Comparison of ENCODE assay signal across 25 cellular contexts in the genomic region with DNA sequence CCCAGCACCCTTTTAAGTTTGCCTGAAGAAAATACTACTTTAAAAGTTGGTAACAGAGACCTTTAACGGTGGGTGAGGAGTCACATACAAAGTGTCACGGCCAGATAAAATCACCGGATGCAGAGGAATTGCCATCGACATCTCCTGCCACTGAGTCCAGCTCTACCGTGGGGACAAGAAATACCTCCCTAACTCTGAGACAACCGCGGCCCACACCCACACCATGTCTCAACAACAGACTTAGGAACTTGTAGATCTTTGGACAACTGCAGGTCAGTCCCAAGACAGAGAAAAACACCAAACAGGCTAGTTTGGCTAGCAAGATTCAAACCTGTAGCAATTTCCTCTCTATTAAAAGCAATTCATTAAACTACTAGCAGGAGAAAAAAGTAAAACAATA. TPM values are rescaled to one million over a fixed set of nuclear protein-coding genes. Genes with fewer than 3 reads are reported as not detected.
DNase-seq lines count a peak whose midpoint lies in the region; ATAC-seq, FAIRE-seq and TF ChIP-seq lines count a peak whose summit lies in the region.
"Had no signal": no experiment of that assay in that cellular context is flagged by ENCODE, and none has a peak within 500 bp of the region (broad histone marks: within the 10 kb centered on the region; RNA-seq: fewer than 3 reads in every experiment).

No MANE protein-coding gene starts in this region.

- H3K9me3 Mint-ChIP-seq in nephron, result no peaks in the 10 kb centered on the region
- H3K9me3 Mint-ChIP-seq: activated CD4-positive, alpha-beta memory T cell treated with anti-CD3 and anti-CD28 coated beads, Interleukin-2, amount 10 ng/mL, durations not matched to agents 7 days and 5 days; activated T-cell treated with anti-CD3 and anti-CD28 coated beads, Interleukin-2, amount 50 U/mL, for 24 hours; CD8-positive, alpha-beta T cell; stimulated activated naive B cell treated with anti-CD40 and anti-IgM and Interleukin-4, amounts not matched to agents 10 μg/mL and 1 μg/mL and 100 μg/mL, for 72 hours; T-helper 1 cell treated with Interleukin-12 subunit alpha and Interleukin-12 subunit beta and Interleukin-4 antibody, amounts not matched to agents 30 μg/mL and 1 μg/mL, for 36 hours had no signal

- dilution Hi-C loops in endothelial cell of umbilical vein (cut with MboI; ENCODE audit: extremely low pct_ligation_motif_present, low sequenced_read_pairs), result no loop called here

- H3K27ac ChIP-seq in A549, result no peak overlapping the region
- H3K27ac ChIP-seq in HUES6 (ENCODE audit: low read depth, low read length), result no peak overlapping the region
- H3K27ac ChIP-seq in endothelial cell of umbilical vein (ENCODE audit: insufficient read depth, low read depth, low read length), result no peak overlapping the region
- H3K27ac ChIP-seq in MM.1S (ENCODE audit: low read length), result no peak overlapping the region
- H3K27ac ChIP-seq: prostate gland, VCaP had no signal

- H3K9ac ChIP-seq in HUES6 (ENCODE audit: low read length) (peak overlapping the region; percentile 54), endothelial cell of umbilical vein (replicated peaks; ENCODE audit: extremely low read depth, insufficient read depth, low read length) (no peak overlapping the region), MM.1S (ENCODE audit: low read length) (no peak overlapping the region)

- TF ChIP-seq POLR2A in A549 (IDR thresholded peaks at IDR 0.05; ENCODE audit: low read length) (no peak), endothelial cell of umbilical vein (IDR thresholded peaks at IDR 0.05; ENCODE audit: low read depth, low read length) (no peak)

- no peaks in the 10 kb centered on the region for H3K9me2 ChIP-seq in MM.1S (replicated peaks; ENCODE audit: insufficient read depth, low read length)

- ATAC-seq in A549, result no peak
- ATAC-seq: CD8-positive, alpha-beta T cell; naive thymus-derived CD4-positive, alpha-beta T cell; stimulated activated naive B cell treated with anti-CD40 and anti-IgM and Interleukin-4, amounts not matched to agents 10 μg/mL and 1 μg/mL and 100 μg/mL, for 72 hours had no signal

- CTCF ChIA-PET in A549 (lab: Yijun Ruan, JAX) (interaction anchor here (1.9 kb wide), 1 partner anchor 15 kb away, joined by 4 read pairs; no protein-coding TSS in a partner anchor), endothelial cell of umbilical vein (lab: Charles Lee) (interaction anchor here (1.4 to 2.0 kb wide), 4 partner anchors 10 to 43 kb away, joined by 3 to 5 read pairs (median 4); no protein-coding TSS in a partner anchor)

- H3K27me3 Mint-ChIP-seq in nephron (ENCODE audit: low read depth), result peaks cover 63% of the 10 kb centered on the region
- H3K27me3 Mint-ChIP-seq: activated T-cell treated with anti-CD3 and anti-CD28 coated beads, Interleukin-2, amount 50 U/mL, for 24 hours; stimulated activated naive B cell treated with anti-CD40 and anti-IgM and Interleukin-4, amounts not matched to agents 10 μg/mL and 1 μg/mL and 100 μg/mL, for 72 hours had no signal

- no peak for DNase-seq in A549 (ENCODE audit: low read depth in 1 of 2, low spot score in 1 of 2)
- DNase-seq in endothelial cell of umbilical vein (ENCODE audit: low read depth, low spot score), result peak; percentile 31
- no peak for DNase-seq in MM.1S
- DNase-seq in GM03348 (ENCODE audit: low spot score), result no peak
- no peak for DNase-seq in D721Med (ENCODE audit: insufficient read length, low spot score)
- no peak for DNase-seq in stimulated activated CD4-positive, alpha-beta T cell treated with anti-CD3 and anti-CD28 coated beads, Interleukin-4, amount 100 ng/mL, for 4 hours
- DNase-seq: activated CD4-positive, alpha-beta memory T cell treated with anti-CD3 and anti-CD28 coated beads, Interleukin-2, amount 10 ng/mL, durations not matched to agents 7 days and 5 days; activated T-cell treated with anti-CD3 and anti-CD28 coated beads, Interleukin-2, amount 50 U/mL, for 24 hours; CD8-positive, alpha-beta T cell; DMS79; hippocampal formation; left lung; MG63; naive thymus-derived CD4-positive, alpha-beta T cell; NCI-H187; NCI-H446; SHP77 treated with DMSO at 0.1 percent for 48 hours; stimulated activated naive B cell treated with anti-CD40 and anti-IgM and Interleukin-4, amounts not matched to agents 10 μg/mL and 1 μg/mL and 100 μg/mL, for 72 hours had no signal

- no peaks in the 10 kb centered on the region for H3F3A ChIP-seq in MM.1S (ENCODE audit: insufficient read depth, low read length)

- no TSS peak for BruUV-seq in endothelial cell of umbilical vein (replicated peaks; lab: Mats Ljungman, UMichigan)

- peaks cover 39% of the 10 kb centered on the region for H3K4me1 Mint-ChIP-seq in nephron

- no peaks in the 10 kb centered on the region for H3K36me3 ChIP-seq in HUES6 (ENCODE audit: control insufficient read depth, insufficient read depth, low read length)
- H3K36me3 ChIP-seq in endothelial cell of umbilical vein (ENCODE audit: control insufficient read depth in 2 of 2, extremely low read depth in 1 of 2, insufficient read depth in 2 of 2, low read length in 2 of 2), result no peaks in the 10 kb centered on the region
- H3K36me3 ChIP-seq in MM.1S (replicated peaks; ENCODE audit: insufficient read depth, low read length), result no peaks in the 10 kb centered on the region
- H3K36me3 ChIP-seq: left lung, MG63, prostate gland had no signal

- H3K27me3 ChIP-seq in HUES6 (ENCODE audit: control insufficient read depth, insufficient read depth, low read length), result peaks cover 8% of the 10 kb centered on the region; the same call in 1 of the 2 replicates
- H3K27me3 ChIP-seq in endothelial cell of umbilical vein (ENCODE audit: control insufficient read depth in 2 of 2, insufficient read depth in 2 of 2, low read length in 2 of 2), result peaks cover 14 to 17% of the 10 kb centered on the region in 2 experiments
- H3K27me3 ChIP-seq in MM.1S (replicated peaks; ENCODE audit: insufficient read depth, low read length), result no peaks in the 10 kb centered on the region
- H3K27me3 ChIP-seq: left lung, MG63 had no signal

- FAIRE-seq in A549 (lab: Jason Lieb, UNC), result no peak
- peak; percentile 78 for FAIRE-seq in endothelial cell of umbilical vein (lab: Jason Lieb, UNC)
- FAIRE-seq in D721Med (lab: Jason Lieb, UNC), result no peak
- FAIRE-seq: GM18507, GM19239 had no signal

- POLR2A ChIA-PET in A549 (lab: Yijun Ruan, JAX), result no interaction called here
- POLR2A ChIA-PET in endothelial cell of umbilical vein (lab: Charles Lee), result no interaction called here

- no peak overlapping the region for H3K4me3 ChIP-seq in A549
- peak overlapping the region; percentile 72 for H3K4me3 ChIP-seq in HUES6 (ENCODE audit: low read depth, low read length)
- no peak overlapping the region for H3K4me3 ChIP-seq in endothelial cell of umbilical vein (replicated peaks in 1 of 3; ENCODE audit: insufficient read depth in 1 of 3, low read depth in 1 of 3, low read length in 3 of 3)
- no peak overlapping the region for H3K4me3 ChIP-seq in MM.1S (ENCODE audit: low read length)
- H3K4me3 ChIP-seq: MG63, prostate gland had no signal

- H3K9me1 ChIP-seq in endothelial cell of umbilical vein (replicated peaks; ENCODE audit: control insufficient read depth, extremely low read depth, insufficient read depth, low read length), result no peaks in the 10 kb centered on the region

- TF ChIP-seq EP300 in A549 (IDR thresholded peaks at IDR 0.05), result no peak

- H2AFZ ChIP-seq in endothelial cell of umbilical vein (ENCODE audit: low read depth, low read length) (no peak overlapping the region), MM.1S (ENCODE audit: low read length) (no peak overlapping the region)

- intact Hi-C loops in endothelial cell of umbilical vein (cut with micrococcal nuclease), result loop anchor here (2.0 kb wide), 1 partner anchor 64 kb away; no protein-coding TSS in a partner anchor

- H3K36me3 Mint-ChIP-seq in nephron (ENCODE audit: low read depth), result no peaks in the 10 kb centered on the region
- H3K36me3 Mint-ChIP-seq: CD8-positive, alpha-beta T cell; stimulated activated naive B cell treated with anti-CD40 and anti-IgM and Interleukin-4, amounts not matched to agents 10 μg/mL and 1 μg/mL and 100 μg/mL, for 72 hours had no signal

- TF ChIP-seq CTCF in A549 (IDR thresholded peaks at IDR 0.05), result no peak
- TF ChIP-seq CTCF in endothelial cell of umbilical vein (IDR thresholded peaks at IDR 0.05; ENCODE audit: extremely low read depth in 1 of 2, insufficient read depth in 1 of 2, low read depth in 1 of 2, low read length in 2 of 2), result no peak
- TF ChIP-seq CTCF in nephron (IDR thresholded peaks at IDR 0.05; ENCODE audit: unreplicated experiment in 3 of 3), result no peak
- TF ChIP-seq CTCF in MM.1S (IDR thresholded peaks at IDR 0.05; ENCODE audit: low read length), result no peak
- TF ChIP-seq CTCF in D721Med (IDR thresholded peaks at IDR 0.05; ENCODE audit: insufficient read depth, missing control alignments), result no peak

- H3K4me1 ChIP-seq in A549 (peaks cover 10% of the 10 kb centered on the region; the same call in 2 of the 3 replicates), HUES6 (ENCODE audit: control insufficient read depth, insufficient read depth, low read length) (peaks cover 47% of the 10 kb centered on the region), endothelial cell of umbilical vein (ENCODE audit: control insufficient read depth, extremely low read depth, insufficient read depth, low read length) (peaks cover 11% of the 10 kb centered on the region), MM.1S (ENCODE audit: low read length) (no peaks in the 10 kb centered on the region)
- H3K4me1 ChIP-seq: prostate gland had no signal

- whole genome bisulfite sequencing in A549 (ENCODE audit: missing lambda C conversion rate), result 80% methylated on average over 7 of the region's 7 CpGs

- TF ChIP-seq RAD21 in A549 (conservative IDR thresholded peaks at IDR 0.05 in 1 of 2, IDR thresholded peaks at IDR 0.05 in 1 of 2), result no peak

- H3K4me2 ChIP-seq in A549, result peak overlapping the region; percentile 75; the same call in 2 of the 3 replicates
- peak overlapping the region; percentile 91 for H3K4me2 ChIP-seq in endothelial cell of umbilical vein (ENCODE audit: insufficient read depth, low read length)
- H3K4me2 ChIP-seq in MM.1S (ENCODE audit: low read depth, low read length), result no peak overlapping the region

- H3K79me2 ChIP-seq in endothelial cell of umbilical vein (ENCODE audit: control insufficient read depth, insufficient read depth, low read length), result no peaks in the 10 kb centered on the region
- H3K79me2 ChIP-seq in MM.1S (ENCODE audit: low read length), result no peaks in the 10 kb centered on the region

- H4K20me1 ChIP-seq in endothelial cell of umbilical vein (replicated peaks; ENCODE audit: control insufficient read depth, extremely low read depth, insufficient read depth, low read length) (no peaks in the 10 kb centered on the region), MM.1S (ENCODE audit: insufficient read depth, low read length) (no peaks in the 10 kb centered on the region)

- H3K9me3 ChIP-seq in A549 (no peaks in the 10 kb centered on the region), HUES6 (ENCODE audit: control insufficient read depth, insufficient read depth, low read depth, low read length) (no peaks in the 10 kb centered on the region), endothelial cell of umbilical vein (replicated peaks; ENCODE audit: control insufficient read depth, insufficient read depth, low read length) (no peaks in the 10 kb centered on the region), MM.1S (replicated peaks; ENCODE audit: insufficient read depth, low read length) (no peaks in the 10 kb centered on the region)
- H3K9me3 ChIP-seq: left lung, MG63, prostate gland had no signal

- H3K27ac Mint-ChIP-seq in nephron, result peak overlapping the region; percentile 24 to 65 (median 61)
- H3K27ac Mint-ChIP-seq: activated CD4-positive, alpha-beta memory T cell treated with anti-CD3 and anti-CD28 coated beads, Interleukin-2, amount 10 ng/mL, durations not matched to agents 7 days and 5 days; activated T-cell treated with anti-CD3 and anti-CD28 coated beads, Interleukin-2, amount 50 U/mL, for 24 hours; CD8-positive, alpha-beta T cell; stimulated activated naive B cell treated with anti-CD40 and anti-IgM and Interleukin-4, amounts not matched to agents 10 μg/mL and 1 μg/mL and 100 μg/mL, for 72 hours; T-helper 1 cell treated with Interleukin-12 subunit alpha and Interleukin-12 subunit beta and Interleukin-4 antibody, amounts not matched to agents 30 μg/mL and 1 μg/mL, for 36 hours had no signal

- H3K4me3 Mint-ChIP-seq in nephron, result peak overlapping the region; percentile 74 to 87 (median 85)
- H3K4me3 Mint-ChIP-seq: activated CD4-positive, alpha-beta memory T cell treated with anti-CD3 and anti-CD28 coated beads, Interleukin-2, amount 10 ng/mL, durations not matched to agents 7 days and 5 days; activated T-cell treated with anti-CD3 and anti-CD28 coated beads, Interleukin-2, amount 50 U/mL, for 24 hours; CD8-positive, alpha-beta T cell; naive thymus-derived CD4-positive, alpha-beta T cell; stimulated activated naive B cell treated with anti-CD40 and anti-IgM and Interleukin-4, amounts not matched to agents 10 μg/mL and 1 μg/mL and 100 μg/mL, for 72 hours; T-helper 1 cell treated with Interleukin-12 subunit alpha and Interleukin-12 subunit beta and Interleukin-4 antibody, amounts not matched to agents 30 μg/mL and 1 μg/mL, for 36 hours had no signal

RNA-seq across cellular contexts. Expression of a gene that starts 0.7 kb away (rescaled TPM):
- 18.8 and 20.0 TPM in 2 replicates for polyA plus RNA-seq in A549 (2011; rRNA removed)
- polyA plus RNA-seq in A549 (2012; cell fraction: cytosol; rRNA removed), result 9.5 and 11.6 TPM in 2 replicates
- polyA plus RNA-seq in A549 (2012; cell fraction: nucleus; rRNA removed), result 7.7 and 11.8 TPM in 2 replicates
- 14.5 to 20.1 TPM (median 16.5 TPM) in 3 replicates for polyA plus RNA-seq in A549 (2017; fragmentation: RNase III; extraction: RNeasy Plus Mini Kit Qiagen cat#74134 plus additional on column Dnase treatment)
- polyA minus RNA-seq in A549 (2011; rRNA and poly(A)+ RNA removed), result 23.5 and 27.2 TPM in 2 replicates
- 108 and 115 TPM in 2 replicates for total RNA-seq in endothelial cell of umbilical vein
- polyA plus RNA-seq in endothelial cell of umbilical vein, result 26.7 and 34.2 TPM in 2 replicates
- 33.3 and 34.2 TPM in 2 replicates for polyA plus RNA-seq in endothelial cell of umbilical vein (2011; cell fraction: cytosol; rRNA removed)
- 31.6 and 32.1 TPM in 2 replicates for polyA plus RNA-seq in endothelial cell of umbilical vein (2011; cell fraction: nucleus; rRNA removed)
- 57.6 and 58.6 TPM in 2 replicates for polyA plus RNA-seq in endothelial cell of umbilical vein (2012)
- polyA minus RNA-seq in endothelial cell of umbilical vein, result 66.7 and 75.6 TPM in 2 replicates
- 3.8 TPM for polyA minus RNA-seq in endothelial cell of umbilical vein (2011; cell fraction: cytosol; rRNA and poly(A)+ RNA removed)
- 73.3 and 89.4 TPM in 2 replicates for polyA minus RNA-seq in endothelial cell of umbilical vein (2011; cell fraction: nucleus; rRNA and poly(A)+ RNA removed)
